Comparison of ENCODE assay signal across 11 cellular contexts in genomic region chr2:204116154-204116792, GRCh38.
DNase-seq lines count a peak whose midpoint lies in the region; ATAC-seq and TF ChIP-seq lines count a peak whose summit lies in the region.
"Had no signal": no experiment of that assay in that cellular context is flagged by ENCODE, and none has a peak within 500 bp of the region (broad histone marks: within the 10 kb centered on the region; RNA-seq: fewer than 3 reads in every experiment).

No MANE protein-coding gene starts in this region.

- peak; percentile 49 for ATAC-seq in gastroesophageal sphincter
- ATAC-seq in thoracic aorta (ENCODE audit: insufficient number of reproducible peaks, low FRiP score, low read depth) = peak; percentile 61
- no peak for ATAC-seq in HG02840 (IDR thresholded peaks at IDR 0.05; ENCODE audit: low FRiP score, unreplicated experiment)

- H4K8ac ChIP-seq in mesenchymal stem cell (ENCODE audit: low read length) = peak overlapping the region; percentile 6

- H3K14ac ChIP-seq in mesenchymal stem cell (ENCODE audit: low read length in 2 of 2) = no peak overlapping the region

- H3K18ac ChIP-seq in mesenchymal stem cell (ENCODE audit: low read depth in 1 of 2, low read length in 2 of 2) = no peak overlapping the region

- H3K4me1 ChIP-seq in gastroesophageal sphincter (peaks cover 28 to 67% (median 31%) of the 10 kb centered on the region in 3 donors), mesenchymal stem cell (ENCODE audit: control insufficient read depth, insufficient read depth, low read depth, low read length) (no peaks in the 10 kb centered on the region), thoracic aorta (ENCODE audit: control insufficient read depth in 1 of 2, low read depth in 2 of 2) (peaks cover 6 to 35% of the 10 kb centered on the region in 2 donors), GM23248 (ENCODE audit: insufficient read depth) (peaks cover under 1% of the 10 kb centered on the region; the same call in 1 of the 2 replicates)

- H3K27ac ChIP-seq in gastroesophageal sphincter (peak overlapping the region; percentile 65 to 76 (median 70)), mesenchymal stem cell (ENCODE audit: low read length, poor library complexity, severe bottlenecking) (no peak overlapping the region), thoracic aorta (peak overlapping the region in 1 of 2 donors; percentile 19), GM23248 (no peak overlapping the region)

- no peak overlapping the region for H3K4ac ChIP-seq in mesenchymal stem cell (ENCODE audit: low read depth in 1 of 2, low read length in 2 of 2)

- no peak overlapping the region for H3K23ac ChIP-seq in mesenchymal stem cell (ENCODE audit: low read length in 2 of 2)

- H3K27me3 ChIP-seq in gastroesophageal sphincter (no peaks in the 10 kb centered on the region), mesenchymal stem cell (ENCODE audit: control insufficient read depth in 1 of 2, insufficient read depth in 1 of 2, low read length in 2 of 2) (no peaks in the 10 kb centered on the region), thoracic aorta (replicated peaks; ENCODE audit: insufficient read depth) (no peaks in the 10 kb centered on the region), GM23248 (replicated peaks; ENCODE audit: insufficient read depth) (peaks cover 11% of the 10 kb centered on the region)

- H2BK5ac ChIP-seq in mesenchymal stem cell (ENCODE audit: low read depth, low read length, poor library complexity, severe bottlenecking) = no peak overlapping the region

- no peaks in the 10 kb centered on the region for H3K36me3 ChIP-seq in gastroesophageal sphincter
- no peaks in the 10 kb centered on the region for H3K36me3 ChIP-seq in mesenchymal stem cell (ENCODE audit: control insufficient read depth in 1 of 2, insufficient read depth in 2 of 2, low read depth in 1 of 2, low read length in 2 of 2)
- no peaks in the 10 kb centered on the region for H3K36me3 ChIP-seq in thoracic aorta
- H3K36me3 ChIP-seq in GM23248 (ENCODE audit: low read depth) = no peaks in the 10 kb centered on the region

- WGBS in gastroesophageal sphincter (ENCODE audit: low coverage in 1 of 2), 2 donors = 10 to 11% methylated on average over 4 to 5 of the region's 6 CpGs
- WGBS in mesenchymal stem cell = 77% methylated on average over 6 of the region's 6 CpGs
- WGBS in GM23248 (ENCODE audit: low coverage in 1 of 2, low lambda C conversion rate in 2 of 2, missing lambda C conversion rate in 2 of 2), 2 experiments = 13 to 16% methylated on average over 6 of the region's 6 CpGs

- in situ Hi-C loops in GM23248 (cut with MboI) = no loop called here

- H2BK120ac ChIP-seq in mesenchymal stem cell (ENCODE audit: low read depth, low read length) = no peak overlapping the region

- no peak overlapping the region for H2BK15ac ChIP-seq in mesenchymal stem cell (ENCODE audit: low read depth, poor library complexity, severe bottlenecking)

- H3K4me3 ChIP-seq in gastroesophageal sphincter = no peak overlapping the region
- H3K4me3 ChIP-seq in mesenchymal stem cell (ENCODE audit: insufficient read depth in 1 of 2, low read depth in 1 of 2, low read length in 2 of 2) = no peak overlapping the region
- H3K4me3 ChIP-seq in thoracic aorta = no peak overlapping the region
- no peak overlapping the region for H3K4me3 ChIP-seq in GM23248

- H3K9ac ChIP-seq in mesenchymal stem cell (ENCODE audit: low read length) (no peak overlapping the region), GM23248 (no peak overlapping the region)

- no peak overlapping the region for H4K91ac ChIP-seq in mesenchymal stem cell (ENCODE audit: low read length)

- no peaks in the 10 kb centered on the region for H3F3A ChIP-seq in GM23248 (ENCODE audit: insufficient read depth)

- H2AK5ac ChIP-seq in mesenchymal stem cell (ENCODE audit: low read length, severe bottlenecking) = no peak overlapping the region

- H3K79me1 ChIP-seq in mesenchymal stem cell (replicated peaks; ENCODE audit: low read length, poor library complexity, severe bottlenecking) = no peaks in the 10 kb centered on the region

- no peak overlapping the region for H2BK12ac ChIP-seq in mesenchymal stem cell (ENCODE audit: low read length in 2 of 2)

- no peak for TF ChIP-seq EP300 in gastroesophageal sphincter (IDR thresholded peaks at IDR 0.05)

- H3K9me3 ChIP-seq in gastroesophageal sphincter = no peaks in the 10 kb centered on the region
- H3K9me3 ChIP-seq in mesenchymal stem cell (ENCODE audit: control insufficient read depth, low read length) = no peaks in the 10 kb centered on the region
- H3K9me3 ChIP-seq in thoracic aorta = no peaks in the 10 kb centered on the region
- H3K9me3 ChIP-seq in GM23248 (ENCODE audit: low read depth) = no peaks in the 10 kb centered on the region

- H4K20me1 ChIP-seq in GM23248 (ENCODE audit: insufficient read depth) = no peaks in the 10 kb centered on the region

- no peak for TF ChIP-seq POLR2A in gastroesophageal sphincter (IDR thresholded peaks at IDR 0.05)

- H2AFZ ChIP-seq in mesenchymal stem cell (ENCODE audit: low read depth, low read length) = no peak overlapping the region
- H2AFZ ChIP-seq in GM23248 = no peak overlapping the region

- H3K79me2 ChIP-seq in GM23248 (ENCODE audit: insufficient read depth) = no peaks in the 10 kb centered on the region

- TF ChIP-seq CTCF in gastroesophageal sphincter (IDR thresholded peaks at IDR 0.05) = no peak
- no peak for TF ChIP-seq CTCF in thoracic aorta (IDR thresholded peaks at IDR 0.05)

- DNase-seq in amygdala (lab: John Stamatoyannopoulos, UW) (peak in 29 of 56 donors; percentile 3 to 64 (median 26)), mesenchymal stem cell (no peak), thoracic aorta (ENCODE audit: low spot score) (no peak), GM23248 (no peak)
- DNase-seq in activated CD8-positive, alpha-beta memory T cell treated with anti-CD3 and anti-CD28 coated beads, Interleukin-2, amount 50 U/mL, for 4 hours = no peak
- no peak for DNase-seq in stimulated activated CD4-positive, alpha-beta T cell treated with anti-CD3 and anti-CD28 coated beads, Interleukin-15, amount 100 ng/mL, for 24 hours
- DNase-seq: activated CD4-positive, alpha-beta T cell treated with anti-CD3 and anti-CD28 coated beads, Interleukin-2, amount 50 U/mL, for 1 hour; DMS 273 treated with DMSO at 0.1 percent for 48 hours; NCI-H1048 had no signal

- no peaks in the 10 kb centered on the region for H3K9me2 ChIP-seq in GM23248 (ENCODE audit: insufficient read depth)

- H3K4me2 ChIP-seq in mesenchymal stem cell (ENCODE audit: low read length, poor library complexity, severe bottlenecking) (no peak overlapping the region), GM23248 (ENCODE audit: unreplicated experiment) (no peak overlapping the region)

Comparison
In these comparisons a context has a peak if more than half of its experiments do, and no peak if none do; other contexts are left out.
1. DNase-seq: peak in amygdala (29 of 56); none in mesenchymal stem cell (single experiment), thoracic aorta (single experiment), activated CD8-positive, alpha-beta memory T cell treated with anti-CD3 and anti-CD28 coated beads, Interleukin-2, amount 50 U/mL, for 4 hours (single experiment), GM23248 (single experiment) and stimulated activated CD4-positive, alpha-beta T cell treated with anti-CD3 and anti-CD28 coated beads, Interleukin-15, amount 100 ng/mL, for 24 hours (single experiment).
2. H3K27ac ChIP-seq: peak in gastroesophageal sphincter (4 of 4); none in mesenchymal stem cell (single experiment) and GM23248 (single experiment).